In the genomic region with DNA sequence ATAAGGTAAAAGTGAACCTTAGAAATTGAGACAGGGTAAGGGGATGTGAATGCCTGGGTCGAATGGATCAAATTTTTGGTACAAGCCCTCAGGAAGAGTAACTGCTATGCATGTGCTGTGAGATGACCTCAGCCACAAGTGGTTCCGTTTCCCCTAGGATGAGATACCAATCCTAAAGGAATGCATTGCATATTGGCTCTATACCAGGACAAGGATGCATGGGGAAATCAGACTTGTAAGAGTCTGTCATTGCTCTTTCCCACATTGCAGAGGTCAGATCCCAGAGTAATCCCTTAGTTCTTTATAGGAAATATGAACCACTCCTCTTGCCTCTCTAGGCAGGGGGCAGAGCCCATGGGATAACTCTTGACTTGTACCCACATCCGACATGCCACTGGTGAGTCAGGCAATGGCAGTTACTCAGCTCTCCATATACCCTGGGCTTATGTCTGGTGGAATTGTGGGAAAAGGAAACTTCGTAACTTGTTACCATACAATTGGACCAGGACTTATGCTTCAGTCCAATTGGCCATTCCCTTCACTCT, we compare ENCODE assay signal across 22 cellular contexts.
A peak's percentile ranks its signal among the peaks of the same experiment; 100 is the strongest.
DNase-seq lines count a peak whose midpoint lies in the region; ATAC-seq and TF ChIP-seq lines count a peak whose summit lies in the region.
"Had no signal": no experiment of that assay in that cellular context is flagged by ENCODE, and none has a peak within 500 bp of the region (broad histone marks: within the 10 kb centered on the region; RNA-seq: fewer than 3 reads in every experiment).

No MANE protein-coding gene starts in this region.

- no peaks in the 10 kb centered on the region for H3K36me3 Mint-ChIP-seq in endothelial cell (ENCODE audit: low read depth, unreplicated experiment)

- no peak overlapping the region for H3K27ac Mint-ChIP-seq in endothelial cell (ENCODE audit: unreplicated experiment)

- H3K27me3 Mint-ChIP-seq in endothelial cell (ENCODE audit: unreplicated experiment): peaks cover 4% of the 10 kb centered on the region

- H3K4me3 ChIP-seq in fibroblast of the aortic adventitia (ENCODE audit: low read depth, low read length): no peak overlapping the region
- H3K4me3 ChIP-seq: GM23248, MG63, PC-9 had no signal

- H3K4me1 Mint-ChIP-seq in endothelial cell (ENCODE audit: unreplicated experiment): no peaks in the 10 kb centered on the region

- DNase-seq in Daoy (ENCODE audit: low read depth) (peak; percentile 65), HS-27A (ENCODE audit: low read depth) (peak; percentile 19), T1000 (lab: John Stamatoyannopoulos, UW) (peak; percentile 15), fibroblast of the aortic adventitia (ENCODE audit: low read depth) (peak; percentile 20), SHP77 (lab: John Stamatoyannopoulos, UW) (no peak), endothelial cell (ENCODE audit: low spot score) (no peak)
- DNase-seq: 8988T, ACHN, Calu3, DMS79 treated with DMSO at 0.1 percent for 48 hours, GM23248, H7, KBM-7, MG63, NCI-H2029, NCI-H446 treated with DMSO at 0.1 percent for 48 hours, NCI-H526, PC-9, RPMI8226, SHP77 treated with DMSO at 0.1 percent for 48 hours had no signal

- no peak overlapping the region for H3K4me3 Mint-ChIP-seq in endothelial cell (ENCODE audit: unreplicated experiment)

- H3K9me3 Mint-ChIP-seq in endothelial cell (ENCODE audit: unreplicated experiment): no peaks in the 10 kb centered on the region

- ATAC-seq in GM21528 (IDR thresholded peaks at IDR 0.05; ENCODE audit: low FRiP score, unreplicated experiment): no peak
- no peak for ATAC-seq in HG03354 (IDR thresholded peaks at IDR 0.05; ENCODE audit: poor library complexity, severe bottlenecking, unreplicated experiment)

- TF ChIP-seq CTCF in fibroblast of the aortic adventitia (IDR thresholded peaks at IDR 0.05; ENCODE audit: insufficient read depth, low read length) (no peak), endothelial cell (IDR thresholded peaks at IDR 0.05; ENCODE audit: unreplicated experiment) (no peak)

Comparison
In these comparisons a context has a peak if more than half of its experiments do, and no peak if none do; other contexts are left out.
1. DNase-seq: peak in Daoy (single experiment), HS-27A (single experiment), T1000 (single experiment) and fibroblast of the aortic adventitia (single experiment); none in SHP77 (0 of 2) and endothelial cell (single experiment).